Comparison of ENCODE assay signal across 8 cellular contexts in the genomic region with DNA sequence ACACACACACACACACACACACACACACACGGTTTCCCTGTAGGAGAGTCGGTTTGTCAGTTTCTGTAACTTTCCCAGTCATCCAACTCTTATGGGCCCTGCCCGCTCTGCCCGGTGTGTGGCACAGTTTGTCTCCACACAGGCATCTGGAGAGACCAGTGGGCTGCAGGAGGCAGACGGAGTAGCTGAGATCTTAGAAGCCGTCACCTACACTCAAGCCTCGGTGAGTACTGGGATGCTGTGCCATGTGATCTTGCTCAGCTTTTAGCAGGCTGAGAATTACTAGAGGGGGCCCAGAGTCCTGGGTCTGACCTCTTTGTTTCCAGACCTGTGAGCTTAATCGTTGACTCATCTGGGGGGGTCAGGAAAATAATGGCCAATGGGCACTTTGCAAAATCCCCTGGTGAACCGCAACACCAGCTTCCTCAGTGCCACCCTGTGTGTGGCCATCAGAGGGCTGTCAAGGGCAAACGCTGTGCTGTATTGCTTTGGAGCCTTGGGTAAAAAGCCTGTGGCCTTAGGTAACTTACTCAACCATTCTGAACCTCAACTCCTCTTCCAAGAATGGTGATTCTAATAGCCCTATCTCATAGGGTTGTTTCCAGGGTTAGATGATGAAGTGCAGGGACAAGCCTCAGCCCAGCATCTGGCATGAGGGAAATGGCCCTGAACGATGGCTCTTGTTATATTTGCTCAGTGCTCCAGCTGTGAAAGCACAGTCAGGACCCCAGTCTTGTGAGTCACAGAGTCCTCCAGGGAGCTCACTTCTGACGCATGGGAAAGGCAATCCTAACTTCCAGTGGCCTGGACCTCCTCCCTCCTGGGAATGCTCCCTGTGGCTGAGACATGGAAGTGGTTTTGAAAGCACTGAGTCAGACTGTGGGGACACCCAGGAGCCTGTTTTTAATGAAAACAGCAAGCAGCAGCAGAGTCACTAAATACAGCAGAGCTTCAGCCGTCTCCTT. TPM values are rescaled to one million over a fixed set of nuclear protein-coding genes. Genes with fewer than 3 reads are reported as not detected.
DNase-seq lines count a peak whose midpoint lies in the region; ATAC-seq and TF ChIP-seq lines count a peak whose summit lies in the region.

No MANE protein-coding gene starts in this region.

- H4K20me1 ChIP-seq in OCI-LY7 (ENCODE audit: insufficient read depth, low read length) = no peaks in the 10 kb centered on the region

- H3K36me3 ChIP-seq in OCI-LY7 (ENCODE audit: insufficient read depth, low read length) = no peaks in the 10 kb centered on the region

- POLR2A ChIA-PET in OCI-LY7 (lab: Charles Lee) = no interaction called here

- CTCF ChIA-PET in OCI-LY7 (lab: Charles Lee; ENCODE audit: unreplicated experiment) = interaction anchor here (0.7 kb wide), 1 partner anchor 152 kb away, joined by 3 read pairs; no protein-coding TSS in a partner anchor

- intact Hi-C loops in OCI-LY7 (cut with micrococcal nuclease; ENCODE audit: unreplicated experiment) = no loop called here

- no peaks in the 10 kb centered on the region for H3K9me3 ChIP-seq in OCI-LY7 (ENCODE audit: low read length)

- peak; percentile 99 for DNase-seq in GM04503 (ENCODE audit: low read depth)
- DNase-seq in OCI-LY7 (ENCODE audit: low spot score) = peak; percentile 18
- DNase-seq in fibroblast of gingiva (ENCODE audit: low read depth) = peak; percentile 99
- DNase-seq in retina = peak; percentile 46
- DNase-seq in central memory CD4-positive, alpha-beta T cell = no peak
- DNase-seq in activated CD4-positive, CD25-positive, alpha-beta regulatory T cell treated with anti-CD3 and anti-CD28 coated beads, Interleukin-2, amount 50 U/mL, for 72 hours = no peak

- no TSS peak for BruUV-seq in OCI-LY7 (replicated peaks; lab: Mats Ljungman, UMichigan)

- H3K4me2 ChIP-seq in OCI-LY7 (ENCODE audit: low read length) = no peak overlapping the region

- H2AFZ ChIP-seq in OCI-LY7 (ENCODE audit: low read length) = no peak overlapping the region

- ATAC-seq in GM18861 (IDR thresholded peaks at IDR 0.05; ENCODE audit: unreplicated experiment) (no peak), HG03025 (IDR thresholded peaks at IDR 0.05; ENCODE audit: low FRiP score, unreplicated experiment) (no peak)

- peak; percentile 35; the same call in 1 of the 2 replicates for TF ChIP-seq CTCF in OCI-LY7 (conservative IDR thresholded peaks at IDR 0.05; ENCODE audit: low read length)

- no peaks in the 10 kb centered on the region for H3K9me2 ChIP-seq in OCI-LY7 (ENCODE audit: insufficient read depth, low read length)

- H3K27ac ChIP-seq in OCI-LY7 (ENCODE audit: low read depth, low read length, poor library complexity, severe bottlenecking) = no peak overlapping the region

- peaks cover 5% of the 10 kb centered on the region for H3K4me1 ChIP-seq in OCI-LY7 (ENCODE audit: insufficient read depth, low read length, poor library complexity, severe bottlenecking)

- H3K4me3 ChIP-seq in OCI-LY7 (ENCODE audit: low read depth, low read length, poor library complexity, severe bottlenecking) = no peak overlapping the region

- no peaks in the 10 kb centered on the region for H3K79me2 ChIP-seq in OCI-LY7 (ENCODE audit: insufficient read depth, low read depth, low read length)

RNA-seq across cellular contexts. Expression of a gene that starts 45.6 kb away (rescaled TPM):
- not detected in 2 replicates for total RNA-seq in OCI-LY7 (2014; rRNA removed; shearing (Covaris generic))
- not detected in 2 replicates for total RNA-seq in OCI-LY7 (2022)

Comparison
In these comparisons a context has a peak if more than half of its experiments do, and no peak if none do; other contexts are left out.
1. DNase-seq: peak in GM04503 (single experiment), OCI-LY7 (single experiment), fibroblast of gingiva (single experiment) and retina (single experiment); none in central memory CD4-positive, alpha-beta T cell (single experiment) and activated CD4-positive, CD25-positive, alpha-beta regulatory T cell treated with anti-CD3 and anti-CD28 coated beads, Interleukin-2, amount 50 U/mL, for 72 hours (single experiment).